ENCODE assay signal across 1 cellular context in the genomic region with DNA sequence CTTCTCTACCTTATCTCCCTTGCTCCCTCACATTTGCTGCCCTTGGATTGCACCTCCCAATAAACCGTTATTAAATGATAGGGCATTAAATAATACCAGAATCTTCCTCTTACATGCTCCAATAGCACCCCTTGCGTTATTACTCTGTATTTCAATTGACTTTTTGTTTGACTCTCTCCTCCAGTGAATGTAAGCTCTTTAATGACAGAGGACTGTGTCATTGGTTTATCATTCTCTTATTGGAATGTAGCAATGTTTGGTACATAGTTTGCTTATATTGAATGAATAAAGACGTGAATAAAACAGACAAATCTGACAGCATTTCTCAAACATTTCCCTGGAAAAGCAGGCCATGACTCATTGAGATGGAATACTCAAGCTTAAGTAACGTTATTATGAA.
TF ChIP-seq lines count a peak whose summit lies in the region.

No MANE protein-coding gene starts in this region.

TF ChIP-seq in SK-N-SH treated with all-trans-retinoic acid at 6 μM for 48 hours, 23 proteins besides CTCF, POLR2A, EP300 and RAD21 (continued from another document):
- no peak for TF ChIP-seq CSRNP3 (CRISPR knock-in tag; IDR thresholded peaks at IDR 0.05)
- no peak for TF ChIP-seq CSDC2 (CRISPR knock-in tag; IDR thresholded peaks at IDR 0.05)
- TF ChIP-seq, protein P1, sequence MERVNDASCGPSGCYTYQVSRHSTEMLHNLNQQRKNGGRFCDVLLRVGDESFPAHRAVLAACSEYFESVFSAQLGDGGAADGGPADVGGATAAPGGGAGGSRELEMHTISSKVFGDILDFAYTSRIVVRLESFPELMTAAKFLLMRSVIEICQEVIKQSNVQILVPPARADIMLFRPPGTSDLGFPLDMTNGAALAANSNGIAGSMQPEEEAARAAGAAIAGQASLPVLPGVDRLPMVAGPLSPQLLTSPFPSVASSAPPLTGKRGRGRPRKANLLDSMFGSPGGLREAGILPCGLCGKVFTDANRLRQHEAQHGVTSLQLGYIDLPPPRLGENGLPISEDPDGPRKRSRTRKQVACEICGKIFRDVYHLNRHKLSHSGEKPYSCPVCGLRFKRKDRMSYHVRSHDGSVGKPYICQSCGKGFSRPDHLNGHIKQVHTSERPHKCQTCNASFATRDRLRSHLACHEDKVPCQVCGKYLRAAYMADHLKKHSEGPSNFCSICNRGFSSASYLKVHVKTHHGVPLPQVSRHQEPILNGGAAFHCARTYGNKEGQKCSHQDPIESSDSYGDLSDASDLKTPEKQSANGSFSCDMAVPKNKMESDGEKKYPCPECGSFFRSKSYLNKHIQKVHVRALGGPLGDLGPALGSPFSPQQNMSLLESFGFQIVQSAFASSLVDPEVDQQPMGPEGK (CRISPR knock-in tag; IDR thresholded peaks at IDR 0.05; ENCODE audit: borderline replicate concordance), result no peak
- TF ChIP-seq OSR1 (CRISPR knock-in tag; IDR thresholded peaks at IDR 0.05), result no peak
- no peak for TF ChIP-seq SNAI2 (CRISPR knock-in tag; IDR thresholded peaks at IDR 0.05)
